ENCODE assay signal across 22 cellular contexts in genomic region chr20:44025756-44026155, GRCh38.
"Had no signal": no experiment of that assay in that cellular context is flagged by ENCODE, and none has a peak within 500 bp of the region (broad histone marks: within the 10 kb centered on the region; RNA-seq: fewer than 3 reads in every experiment).

No MANE protein-coding gene starts in this region.

- H3K27ac ChIP-seq: esophagus muscularis mucosa, foreskin keratinocyte, heart right ventricle, left ventricle myocardium inferior, lower lobe of right lung, prostate gland, right atrium auricular region, sigmoid colon, suprapubic skin, transverse colon, vagina had no signal

- H3K4me1 ChIP-seq: foreskin keratinocyte, left ventricle myocardium inferior, lower lobe of right lung, prostate gland, right atrium auricular region, sigmoid colon, vagina had no signal

- H3K36me3 ChIP-seq: esophagus muscularis mucosa, heart right ventricle, left ventricle myocardium inferior, lower lobe of right lung, prostate gland, right atrium auricular region, sigmoid colon, suprapubic skin, transverse colon, vagina had no signal

- H3K27ac Mint-ChIP-seq: dendritic cell treated with granulocyte-macrophage colony-stimulating factor and Interleukin-4, amounts not matched to agents 40 ng/mL and 50 ng/mL, for 4 days; naive thymus-derived CD8-positive, alpha-beta T cell; nephron progenitor cell; stimulated activated memory B cell treated with anti-CD40 and anti-IgM and Interleukin-4, amounts not matched to agents 10 μg/mL and 1 μg/mL and 100 μg/mL, for 72 hours; stimulated activated naive CD8-positive, alpha-beta T cell treated with anti-CD3 and anti-CD28 coated beads, Interleukin-15, Interleukin-2, amounts not matched to agents 100 ng/mL and 50 ng/mL, for 24 hours had no signal

- H3K4me3 ChIP-seq: esophagus muscularis mucosa, heart right ventricle, left ventricle myocardium inferior, lower lobe of right lung, prostate gland, right atrium auricular region, sigmoid colon, suprapubic skin, transverse colon, vagina had no signal

- ATAC-seq: foreskin keratinocyte; heart right ventricle; left cardiac atrium; lower lobe of right lung; naive thymus-derived CD8-positive, alpha-beta T cell; stimulated activated memory B cell treated with anti-CD40 and anti-IgM and Interleukin-4, amounts not matched to agents 10 μg/mL and 1 μg/mL and 100 μg/mL, for 72 hours had no signal

- H3K4me3 Mint-ChIP-seq: dendritic cell treated with granulocyte-macrophage colony-stimulating factor and Interleukin-4, amounts not matched to agents 40 ng/mL and 50 ng/mL, for 4 days; naive thymus-derived CD8-positive, alpha-beta T cell; nephron progenitor cell; stimulated activated memory B cell treated with anti-CD40 and anti-IgM and Interleukin-4, amounts not matched to agents 10 μg/mL and 1 μg/mL and 100 μg/mL, for 72 hours; stimulated activated naive CD8-positive, alpha-beta T cell treated with anti-CD3 and anti-CD28 coated beads, Interleukin-15, Interleukin-2, amounts not matched to agents 100 ng/mL and 50 ng/mL, for 24 hours had no signal

- H3K9me3 ChIP-seq: esophagus muscularis mucosa, left ventricle myocardium inferior, lower lobe of right lung, prostate gland, right atrium auricular region, sigmoid colon, suprapubic skin, transverse colon, vagina had no signal

- H3K36me3 Mint-ChIP-seq: naive thymus-derived CD8-positive, alpha-beta T cell; stimulated activated memory B cell treated with anti-CD40 and anti-IgM and Interleukin-4, amounts not matched to agents 10 μg/mL and 1 μg/mL and 100 μg/mL, for 72 hours had no signal

- H3K9me3 Mint-ChIP-seq: dendritic cell treated with granulocyte-macrophage colony-stimulating factor and Interleukin-4, amounts not matched to agents 40 ng/mL and 50 ng/mL, for 4 days; naive thymus-derived CD8-positive, alpha-beta T cell; nephron progenitor cell; stimulated activated memory B cell treated with anti-CD40 and anti-IgM and Interleukin-4, amounts not matched to agents 10 μg/mL and 1 μg/mL and 100 μg/mL, for 72 hours; stimulated activated naive CD8-positive, alpha-beta T cell treated with anti-CD3 and anti-CD28 coated beads, Interleukin-15, Interleukin-2, amounts not matched to agents 100 ng/mL and 50 ng/mL, for 24 hours had no signal

- DNase-seq: effector memory CD4-positive, alpha-beta T cell; foreskin keratinocyte; glutamatergic neuron; heart right ventricle; hippocampal formation; left cardiac atrium; left ventricle myocardium inferior; lower lobe of right lung; naive thymus-derived CD8-positive, alpha-beta T cell; nephron progenitor cell; nucleus accumbens; sigmoid colon; stimulated activated CD4-positive, alpha-beta T cell treated with anti-CD3 and anti-CD28 coated beads, Interleukin-4, amount 100 ng/mL, for 4 hours; transverse colon had no signal

- H3K27me3 ChIP-seq: esophagus muscularis mucosa, right atrium auricular region, sigmoid colon, transverse colon, vagina had no signal
